8 cellular contexts compared by ENCODE assay signal in genomic region chr2:25674003-25674362, GRCh38. TPM values are rescaled to one million over a fixed set of nuclear protein-coding genes. Genes with fewer than 3 reads are reported as not detected.
DNase-seq lines count a peak whose midpoint lies in the region; ATAC-seq, FAIRE-seq and TF ChIP-seq lines count a peak whose summit lies in the region.

No MANE protein-coding gene starts in this region.

- H3K4me1 ChIP-seq in A549 (peaks cover 13% of the 10 kb centered on the region), mucosa of stomach (ENCODE audit: control insufficient read depth, insufficient read depth, low read length) (peaks cover 6% of the 10 kb centered on the region)

- CTCF ChIA-PET in A549 (lab: Yijun Ruan, JAX), result interaction anchor here (0.7 to 16.0 kb wide), 3 partner anchors 9 to 64 kb away, joined by 3 to 414 read pairs (median 17); no protein-coding TSS in a partner anchor

- H3K36me3 ChIP-seq in bronchial epithelial cell (ENCODE audit: control insufficient read depth, insufficient read depth, low read length) (no peaks in the 10 kb centered on the region), mucosa of stomach (ENCODE audit: control insufficient read depth, insufficient read depth, low read length) (no peaks in the 10 kb centered on the region)

- H3K9me3 ChIP-seq in A549, result no peaks in the 10 kb centered on the region
- no peaks in the 10 kb centered on the region for H3K9me3 ChIP-seq in mucosa of stomach (ENCODE audit: control insufficient read depth, low read length)

- TF ChIP-seq CTCF in A549 (IDR thresholded peaks at IDR 0.05), result no peak
- no peak for TF ChIP-seq CTCF in bronchial epithelial cell (IDR thresholded peaks at IDR 0.05; ENCODE audit: insufficient read depth, low read length, severe bottlenecking)

- no peaks in the 10 kb centered on the region for H3K27me3 ChIP-seq in bronchial epithelial cell (ENCODE audit: control insufficient read depth, insufficient read depth, low read length)
- H3K27me3 ChIP-seq in mucosa of stomach (ENCODE audit: control insufficient read depth, insufficient read depth, low read length), result no peaks in the 10 kb centered on the region

- no peak for TF ChIP-seq RAD21 in A549 (conservative IDR thresholded peaks at IDR 0.05 in 1 of 2, IDR thresholded peaks at IDR 0.05 in 1 of 2)

- POLR2A ChIA-PET in A549 (lab: Yijun Ruan, JAX), result interaction anchor here (0.7 to 1.8 kb wide), 7 partner anchors 9 to 204 kb away, joined by 3 to 9 read pairs (median 4); partner anchors contain the start of gene ASXL2

- TF ChIP-seq POLR2A in A549 (IDR thresholded peaks at IDR 0.05; ENCODE audit: low read length), result no peak

- ATAC-seq in A549 (no peak), HG03280 (IDR thresholded peaks at IDR 0.05; ENCODE audit: unreplicated experiment) (peak; percentile 33), HG03432 (IDR thresholded peaks at IDR 0.05; ENCODE audit: unreplicated experiment) (no peak), GM18519 (IDR thresholded peaks at IDR 0.05; ENCODE audit: low FRiP score, unreplicated experiment) (no peak)

- FAIRE-seq in A549 (lab: Jason Lieb, UNC), result no peak
- no peak for FAIRE-seq in bronchial epithelial cell (lab: Jason Lieb, UNC)
- no peak for FAIRE-seq in RCC 7860 (lab: Jason Lieb, UNC)

- H3K4me3 ChIP-seq in A549, result peak overlapping the region; percentile 79
- H3K4me3 ChIP-seq in bronchial epithelial cell (ENCODE audit: low read depth, low read length), result peak overlapping the region; percentile 23
- H3K4me3 ChIP-seq in mucosa of stomach (ENCODE audit: low read length), result no peak overlapping the region

- peak overlapping the region; percentile 89 for H3K4me2 ChIP-seq in A549

- TF ChIP-seq EP300 in A549 (IDR thresholded peaks at IDR 0.05), result no peak

- H3K9ac ChIP-seq in mucosa of stomach (ENCODE audit: low read length), result peak overlapping the region; percentile 47

- WGBS in A549 (ENCODE audit: missing lambda C conversion rate), result 78% methylated on average over 7 of the region's 18 CpGs

- DNase-seq in A549 (ENCODE audit: low read depth in 1 of 2, low spot score in 1 of 2) (no peak), bronchial epithelial cell (ENCODE audit: low read depth) (no peak), RCC 7860 (ENCODE audit: low spot score) (no peak), activated gamma-delta T cell treated with Interleukin-2 at 50 U/mL for 16 hours (no peak)

- peak overlapping the region; percentile 85 to 93 for H3K27ac ChIP-seq in A549

TF ChIP-seq in A549, 52 proteins besides CTCF, POLR2A, EP300 and RAD21 (continues in another document):
- TF ChIP-seq RFX5 (IDR thresholded peaks at IDR 0.05) (0 out of 2 replicates have a peak, but pooled peaks have one; percentile 44), NR3C1 (IDR thresholded peaks at IDR 0.05) (no peak), JUNB (IDR thresholded peaks at IDR 0.05) (no peak), GATA3 (IDR thresholded peaks at IDR 0.05; ENCODE audit: borderline replicate concordance) (no peak), E2F6 (IDR thresholded peaks at IDR 0.05; ENCODE audit: borderline replicate concordance, low read depth) (no peak; the same call in 1 of the 2 replicates), HOXB5 (CRISPR knock-in tag; IDR thresholded peaks at IDR 0.05) (no peak), POLR2AphosphoS2 (conservative IDR thresholded peaks at IDR 0.05; ENCODE audit: low read length) (no peak), JUN (IDR thresholded peaks at IDR 0.05) (no peak; a peak in 1 of 5 replicates), ESRRA (IDR thresholded peaks at IDR 0.05; ENCODE audit: borderline replicate concordance, low read length) (no peak), EHMT2 (IDR thresholded peaks at IDR 0.05; ENCODE audit: low read depth) (no peak), FOSL2 (IDR thresholded peaks at IDR 0.05) (no peak), FOSL2 (CRISPR knock-in tag; IDR thresholded peaks at IDR 0.05) (no peak; the same call in 1 of the 2 replicates), HOXB13 (CRISPR knock-in tag; IDR thresholded peaks at IDR 0.05; ENCODE audit: low read depth) (peak; percentile 25; the same call in 1 of the 2 replicates), BHLHE40 (IDR thresholded peaks at IDR 0.05; ENCODE audit: low read depth, low read length) (no peak), CBX2 (IDR thresholded peaks at IDR 0.05; ENCODE audit: borderline replicate concordance, low read depth) (no peak), CBX8 (IDR thresholded peaks at IDR 0.05) (no peak), ZFP36 (IDR thresholded peaks at IDR 0.05; ENCODE audit: borderline replicate concordance, partially characterized antibody) (no peak), EHF (CRISPR knock-in tag; IDR thresholded peaks at IDR 0.05) (no peak), HOXA7 (CRISPR knock-in tag; IDR thresholded peaks at IDR 0.05) (no peak), MAZ (IDR thresholded peaks at IDR 0.05; ENCODE audit: borderline replicate concordance, low read depth, low read length) (no peak), MAFK (IDR thresholded peaks at IDR 0.05; ENCODE audit: partially characterized antibody) (no peak), ELK1 (IDR thresholded peaks at IDR 0.05; ENCODE audit: low read depth, low read length) (no peak), CHD4 (IDR thresholded peaks at IDR 0.05; ENCODE audit: borderline replicate concordance) (no peak), ATOH8 (CRISPR knock-in tag; IDR thresholded peaks at IDR 0.05; ENCODE audit: low read depth) (peak; percentile 78; the same call in 1 of the 2 replicates), REST (IDR thresholded peaks at IDR 0.05) (no peak), RARB (CRISPR knock-in tag; IDR thresholded peaks at IDR 0.05) (no peak), CEBPB (IDR thresholded peaks at IDR 0.05) (no peak), TP53 (CRISPR knock-in tag; IDR thresholded peaks at IDR 0.05) (no peak), PBX3 (IDR thresholded peaks at IDR 0.05) (no peak)

RNA-seq across cellular contexts. Expression of gene DTNB, which starts 0.6 kb away (rescaled TPM):
- polyA plus RNA-seq in A549 (2011; rRNA removed), result 32.6 and 41.2 TPM in 2 replicates
- 16.8 and 19.1 TPM in 2 replicates for polyA plus RNA-seq in A549 (2012; cell fraction: cytosol; rRNA removed)
- 17.0 and 21.0 TPM in 2 replicates for polyA plus RNA-seq in A549 (2012; cell fraction: nucleus; rRNA removed)
- polyA plus RNA-seq in A549 (2017; fragmentation: RNase III; extraction: RNeasy Plus Mini Kit Qiagen cat#74134 plus additional on column Dnase treatment), result 11.2 to 12.1 TPM (median 12.0 TPM) in 3 replicates
- 40.3 and 40.5 TPM in 2 replicates for polyA minus RNA-seq in A549 (2011; rRNA and poly(A)+ RNA removed)
- 8.4 and 11.6 TPM in 2 replicates for total RNA-seq in bronchial epithelial cell
